ENCODE assay signal across 8 cellular contexts in genomic region chr1:54886724-54887664, GRCh38. TPM values are rescaled to one million over a fixed set of nuclear protein-coding genes. Genes with fewer than 3 reads are reported as not detected.
DNase-seq lines count a peak whose midpoint lies in the region; ATAC-seq and TF ChIP-seq lines count a peak whose summit lies in the region.

DHCR24 (minus strand) TSS chr1:54887195; CDS start chr1:54887119, 76 bp downstream.

- TF ChIP-seq CTCF in foreskin keratinocyte (conservative IDR thresholded peaks at IDR 0.05) (no peak), neural progenitor cell (IDR thresholded peaks at IDR 0.05) (no peak)

- peaks cover 3% of the 10 kb centered on the region for H3K27me3 Mint-ChIP-seq in neural progenitor cell (ENCODE audit: insufficient read depth, low read depth)

- H2AFZ ChIP-seq in neural progenitor cell (replicated peaks) = peak within 1 kb of the TSS; percentile 46

- H4K20me1 ChIP-seq in neural progenitor cell (ENCODE audit: low read depth) = peaks cover 37% of the 10 kb centered on the region

- peaks cover 47% of the 10 kb centered on the region for H3K4me1 Mint-ChIP-seq in neural progenitor cell

- peaks cover 50% of the 10 kb centered on the region for H3K79me2 ChIP-seq in neural progenitor cell (ENCODE audit: low read depth)

- H3K4me1 ChIP-seq in foreskin keratinocyte (peaks cover 19% of the 10 kb centered on the region), neural progenitor cell (peaks cover 36% of the 10 kb centered on the region), subcutaneous abdominal adipose tissue (ENCODE audit: control insufficient read depth in 5 of 5, insufficient read depth in 5 of 5, low read length in 5 of 5) (peaks cover 13 to 48% (median 42%) of the 10 kb centered on the region in 5 donors)

- H3K9me3 ChIP-seq in neural progenitor cell (ENCODE audit: low read depth) (no peaks in the 10 kb centered on the region), subcutaneous abdominal adipose tissue (ENCODE audit: control insufficient read depth in 5 of 5, low read length in 5 of 5) (no peaks in the 10 kb centered on the region)

- peak within 1 kb of the TSS; percentile 83 for H3K27ac Mint-ChIP-seq in neural progenitor cell

- H3K36me3 ChIP-seq in neural progenitor cell = peaks cover 11% of the 10 kb centered on the region
- H3K36me3 ChIP-seq in subcutaneous abdominal adipose tissue (ENCODE audit: control insufficient read depth in 5 of 5, insufficient read depth in 5 of 5, low read length in 5 of 5) = peaks cover 0 to 4% (median 0%) of the 10 kb centered on the region in 5 donors

- peak; percentile 88 for DNase-seq in EH (ENCODE audit: low read depth)
- DNase-seq in KG1 (lab: John Stamatoyannopoulos, UW) = peak; percentile 71
- peak; percentile 84 to 89 for DNase-seq in SHP77 (lab: John Stamatoyannopoulos, UW)
- peak; percentile 49 for DNase-seq in activated gamma-delta T cell treated with anti-CD3 and anti-CD28 coated beads, Interleukin-2, amount 50 U/mL, for 16 hours (ENCODE audit: low read depth)
- peak; percentile 66 to 77 for DNase-seq in foreskin keratinocyte
- peak; percentile 95 for DNase-seq in neural progenitor cell (ENCODE audit: low spot score)

- H3K4me3 ChIP-seq in neural progenitor cell = peak within 1 kb of the TSS; percentile 70
- H3K4me3 ChIP-seq in subcutaneous abdominal adipose tissue (ENCODE audit: low read depth in 1 of 5, low read length in 5 of 5) = peak within 1 kb of the TSS; percentile 87 to 96 (median 92)

- H3F3A ChIP-seq in neural progenitor cell (ENCODE audit: low read depth) = peaks cover 16% of the 10 kb centered on the region

- H3K9ac ChIP-seq in neural progenitor cell (peak within 1 kb of the TSS; percentile 47), subcutaneous abdominal adipose tissue (ENCODE audit: low read length in 5 of 5) (peak within 1 kb of the TSS; percentile 6 to 85 (median 72))

- H3K4me2 ChIP-seq in neural progenitor cell = peak within 1 kb of the TSS; percentile 76

- no peaks in the 10 kb centered on the region for H3K27me3 ChIP-seq in foreskin keratinocyte
- no peaks in the 10 kb centered on the region for H3K27me3 ChIP-seq in neural progenitor cell
- no peaks in the 10 kb centered on the region for H3K27me3 ChIP-seq in subcutaneous abdominal adipose tissue (ENCODE audit: control insufficient read depth in 5 of 5, insufficient read depth in 4 of 5, low read length in 5 of 5)

- H3K27ac ChIP-seq in foreskin keratinocyte = peak within 1 kb of the TSS; percentile 75
- peak within 1 kb of the TSS; percentile 50 for H3K27ac ChIP-seq in neural progenitor cell
- peak within 1 kb of the TSS; percentile 60 for H3K27ac ChIP-seq in subcutaneous abdominal adipose tissue (ENCODE audit: low read depth, low read length)

- peaks cover 34% of the 10 kb centered on the region for H3K36me3 Mint-ChIP-seq in neural progenitor cell

- peak; percentile 95 for ATAC-seq in GM21737 (IDR thresholded peaks at IDR 0.05; ENCODE audit: unreplicated experiment)
- peak; percentile 85 for ATAC-seq in foreskin keratinocyte

- peak within 1 kb of the TSS; percentile 99 for H3K4me3 Mint-ChIP-seq in neural progenitor cell

- no peaks in the 10 kb centered on the region for H3K9me3 Mint-ChIP-seq in neural progenitor cell

RNA-seq across cellular contexts. Expression of gene DHCR24, which starts in this region (rescaled TPM):
- total RNA-seq in foreskin keratinocyte = 257 and 310 TPM in 2 replicates
- 141 and 185 TPM in 2 replicates for polyA plus RNA-seq in foreskin keratinocyte
- 94.5 and 147 TPM in 2 replicates for total RNA-seq in neural progenitor cell (ENCODE audit: low replicate concordance)

Comparison
In these comparisons a context has a peak if more than half of its experiments do, and no peak if none do; other contexts are left out.
1. Peak in every context shown above with its lines: DNase-seq, ATAC-seq, H3K4me3 ChIP-seq and H3K27ac ChIP-seq.